9 cellular contexts compared by ENCODE assay signal in genomic region chr1:223708001-223708359, GRCh38. TPM values are rescaled to one million over a fixed set of nuclear protein-coding genes. Genes with fewer than 3 reads are reported as not detected.
DNase-seq lines count a peak whose midpoint lies in the region; ATAC-seq and TF ChIP-seq lines count a peak whose summit lies in the region.
"Had no signal": no experiment of that assay in that cellular context is flagged by ENCODE, and none has a peak within 500 bp of the region (broad histone marks: within the 10 kb centered on the region; RNA-seq: fewer than 3 reads in every experiment).

No MANE protein-coding gene starts in this region.

- no peak overlapping the region for H3K4me3 ChIP-seq in epithelial cell of esophagus (ENCODE audit: low read length)
- H3K4me3 ChIP-seq: dorsolateral prefrontal cortex had no signal

- no peaks in the 10 kb centered on the region for H3K9me3 Mint-ChIP-seq in progenitor cell of endocrine pancreas (ENCODE audit: low read depth)
- no peaks in the 10 kb centered on the region for H3K9me3 Mint-ChIP-seq in natural killer cell

- no peak overlapping the region for H3K4me3 Mint-ChIP-seq in progenitor cell of endocrine pancreas (ENCODE audit: low read depth)
- H3K4me3 Mint-ChIP-seq in natural killer cell: no peak overlapping the region

- no peak for ATAC-seq in GM21390 (IDR thresholded peaks at IDR 0.05; ENCODE audit: unreplicated experiment)
- no peak for ATAC-seq in natural killer cell

- H3K27me3 Mint-ChIP-seq in progenitor cell of endocrine pancreas (peaks cover 89% of the 10 kb centered on the region), natural killer cell (ENCODE audit: low read depth in 2 of 2) (no peaks in the 10 kb centered on the region)

- DNase-seq in DMS53 (lab: John Stamatoyannopoulos, UW) (peak; percentile 93), NCI-H748 (lab: John Stamatoyannopoulos, UW; ENCODE audit: unreplicated experiment) (peak; percentile 48), epithelial cell of esophagus (ENCODE audit: low read depth) (peak; percentile 73), progenitor cell of endocrine pancreas (ENCODE audit: low spot score, unreplicated experiment) (no peak), G401 (ENCODE audit: low spot score) (no peak), natural killer cell (no peak), COR-L47 (lab: John Stamatoyannopoulos, UW) (no peak)
- DNase-seq: dorsolateral prefrontal cortex had no signal

- in situ Hi-C loops in G401 (cut with HindIII; ENCODE audit: low sequenced_read_pairs): no loop called here

- intact Hi-C loops in natural killer cell (cut with micrococcal nuclease): no loop called here

- H3K4me1 Mint-ChIP-seq in progenitor cell of endocrine pancreas (ENCODE audit: low read depth): peaks cover 30% of the 10 kb centered on the region
- peaks cover 19 to 23% of the 10 kb centered on the region in 2 donors for H3K4me1 Mint-ChIP-seq in natural killer cell

- H3K36me3 Mint-ChIP-seq in progenitor cell of endocrine pancreas (ENCODE audit: insufficient read depth): no peaks in the 10 kb centered on the region
- H3K36me3 Mint-ChIP-seq in natural killer cell: no peaks in the 10 kb centered on the region

- peak overlapping the region; percentile 1 for H3K27ac Mint-ChIP-seq in progenitor cell of endocrine pancreas
- H3K27ac Mint-ChIP-seq in natural killer cell: no peak overlapping the region

- TF ChIP-seq CTCF in epithelial cell of esophagus (IDR thresholded peaks at IDR 0.05; ENCODE audit: insufficient read depth, low read depth, low read length, missing control alignments) (peak; percentile 50), progenitor cell of endocrine pancreas (IDR thresholded peaks at IDR 0.05; ENCODE audit: unreplicated experiment) (peak; percentile 24), natural killer cell (IDR thresholded peaks at IDR 0.05) (no peak)

RNA-seq across cellular contexts. Expression of gene CAPN2, which starts 4.4 kb away (rescaled TPM):
- total RNA-seq in progenitor cell of endocrine pancreas (20.3 and 33.8 TPM in 2 replicates), natural killer cell (100 to 1,000 TPM; 228 to 275 (median 236) TPM)
- total RNA-seq in G401 (2014; rRNA removed; shearing (Covaris generic)): 170 and 181 TPM in 2 replicates

RNA-seq across cellular contexts. Expression of gene CAPN8, which starts 42.5 kb away (rescaled TPM):
- total RNA-seq in progenitor cell of endocrine pancreas: 1.3 and 2.2 TPM in 2 replicates
- not detected in 2 replicates for total RNA-seq in G401 (2014; rRNA removed; shearing (Covaris generic))
- total RNA-seq in natural killer cell: 1 to 10 TPM in 1 of 3 donors, under 1 TPM in 2; 0.18 to 6.7 (median 0.84) TPM

Comparison
In these comparisons a context has a peak if more than half of its experiments do, and no peak if none do; other contexts are left out.
1. DNase-seq: peak in DMS53 (single experiment), NCI-H748 (single experiment) and epithelial cell of esophagus (single experiment); none in progenitor cell of endocrine pancreas (single experiment), G401 (single experiment), natural killer cell (single experiment) and COR-L47 (single experiment).